In the genomic region with DNA sequence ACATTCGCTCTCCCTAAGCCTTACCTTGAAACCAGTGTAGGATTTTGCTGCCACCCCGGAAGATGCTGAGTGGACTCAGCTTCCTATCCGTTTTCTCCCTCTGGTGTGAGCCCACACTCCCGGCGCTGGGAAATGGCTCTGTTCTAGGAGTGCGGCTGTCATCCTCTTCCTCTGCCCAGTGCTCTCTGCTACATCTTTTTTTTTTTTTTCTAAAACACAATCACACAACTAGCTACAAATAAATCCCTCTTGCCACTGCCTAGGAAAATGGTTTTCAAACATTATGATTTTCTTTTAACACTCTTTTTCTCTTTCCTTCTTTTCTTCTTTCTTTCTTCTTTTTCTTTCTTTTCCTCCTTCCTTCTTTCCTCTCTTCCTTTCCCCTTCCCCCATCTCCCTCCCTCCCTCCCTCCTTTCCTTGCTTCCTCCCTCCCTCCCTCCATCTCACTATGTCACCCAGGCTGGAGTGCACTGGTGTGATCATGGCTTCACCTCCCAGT, we compare ENCODE assay signal across 11 cellular contexts. TPM values are rescaled to one million over a fixed set of nuclear protein-coding genes. Genes with fewer than 3 reads are reported as not detected.
DNase-seq lines count a peak whose midpoint lies in the region; ATAC-seq and TF ChIP-seq lines count a peak whose summit lies in the region.
"Had no signal": no experiment of that assay in that cellular context is flagged by ENCODE, and none has a peak within 500 bp of the region (broad histone marks: within the 10 kb centered on the region; RNA-seq: fewer than 3 reads in every experiment).

No MANE protein-coding gene starts in this region.

- H3K9me3 Mint-ChIP-seq in CD8-positive, alpha-beta memory T cell = no peaks in the 10 kb centered on the region
- H3K9me3 Mint-ChIP-seq in endodermal cell (no peaks in the 10 kb centered on the region), nephron progenitor cell (no peaks in the 10 kb centered on the region)

- H3K27ac ChIP-seq in CD8-positive, alpha-beta memory T cell (ENCODE audit: low read depth, low read length) = peak overlapping the region; percentile 32
- H3K27ac ChIP-seq in IMR-90 (ENCODE audit: insufficient read depth, low read length) = no peak overlapping the region
- no peak overlapping the region for H3K27ac ChIP-seq in endodermal cell (ENCODE audit: low read depth, low read length)
- H3K27ac ChIP-seq in mammary epithelial cell (ENCODE audit: insufficient read depth, low read depth, low read length) = no peak overlapping the region
- H3K27ac ChIP-seq: epithelial cell of prostate had no signal

- H2BK120ac ChIP-seq in IMR-90 (ENCODE audit: low read depth, low read length) = peak overlapping the region; percentile 67; the same call in 1 of the 2 replicates

- H3K4me1 Mint-ChIP-seq in CD8-positive, alpha-beta memory T cell = peaks cover 14 to 58% (median 28%) of the 10 kb centered on the region in 3 donors
- H3K4me1 Mint-ChIP-seq in endodermal cell (peaks cover 14% of the 10 kb centered on the region), nephron progenitor cell (peaks cover 14% of the 10 kb centered on the region)

- peak overlapping the region; percentile 76; the same call in 1 of the 2 replicates for H2AK5ac ChIP-seq in IMR-90 (ENCODE audit: low read depth, low read length)

- TF ChIP-seq POLR2A in IMR-90 (IDR thresholded peaks at IDR 0.05; ENCODE audit: low read depth, low read length) = no peak

- in situ Hi-C loops in IMR-90 (cut with MboI; ENCODE audit: low sequenced_read_pairs) (no loop called here), mammary epithelial cell (cut with MboI; ENCODE audit: low sequenced_read_pairs in 2 of 2) (no loop called here)

- H3K4ac ChIP-seq in IMR-90 (ENCODE audit: low read depth, low read length) = no peak overlapping the region; the same call in 1 of the 2 replicates

- H3K79me2 ChIP-seq in mammary epithelial cell (ENCODE audit: insufficient read depth, low read length) = no peaks in the 10 kb centered on the region

- H3K36me3 Mint-ChIP-seq in CD8-positive, alpha-beta memory T cell = peaks cover 0 to 10% (median 2%) of the 10 kb centered on the region in 3 donors
- peaks cover 5% of the 10 kb centered on the region for H3K36me3 Mint-ChIP-seq in endodermal cell (ENCODE audit: low read depth)
- peaks cover 5% of the 10 kb centered on the region for H3K36me3 Mint-ChIP-seq in nephron progenitor cell (ENCODE audit: low read depth)

- H2BK5ac ChIP-seq in IMR-90 (ENCODE audit: low read depth, low read length, poor library complexity, severe bottlenecking) = no peak overlapping the region

- H2AK9ac ChIP-seq in IMR-90 (replicated peaks; ENCODE audit: low read depth, low read length, poor library complexity) = no peak overlapping the region

- no peak overlapping the region for H4K91ac ChIP-seq in IMR-90 (ENCODE audit: insufficient read depth, low read depth, low read length)

- TF ChIP-seq RAD21 in IMR-90 (IDR thresholded peaks at IDR 0.05; ENCODE audit: low read length) = no peak

- H3K4me1 ChIP-seq in CD8-positive, alpha-beta memory T cell (ENCODE audit: insufficient read depth, low read length) = peaks cover 20% of the 10 kb centered on the region
- H3K4me1 ChIP-seq in IMR-90 (ENCODE audit: control insufficient read depth, insufficient read depth, low read length) = peaks cover 14% of the 10 kb centered on the region
- H3K4me1 ChIP-seq in endodermal cell (ENCODE audit: control insufficient read depth, insufficient read depth, low read length) = no peaks in the 10 kb centered on the region
- H3K4me1 ChIP-seq in mammary epithelial cell (ENCODE audit: insufficient read depth, low read length) = peaks cover 23% of the 10 kb centered on the region

- no peak overlapping the region for H2AFZ ChIP-seq in IMR-90 (replicated peaks; ENCODE audit: low read length, poor library complexity)
- no peak overlapping the region for H2AFZ ChIP-seq in mammary epithelial cell (ENCODE audit: low read depth, low read length)

- BruUV-seq in IMR-90 (replicated peaks; lab: Mats Ljungman, UMichigan) (no TSS peak), mammary epithelial cell (replicated peaks; lab: Mats Ljungman, UMichigan) (no TSS peak)

- H3K4me2 ChIP-seq in IMR-90 (ENCODE audit: low read depth, low read length) (no peak overlapping the region), mammary epithelial cell (ENCODE audit: insufficient read depth, low read depth, low read length) (no peak overlapping the region)

- no peaks in the 10 kb centered on the region for H3K9me3 ChIP-seq in CD8-positive, alpha-beta memory T cell (ENCODE audit: low read length)
- H3K9me3 ChIP-seq in IMR-90 (ENCODE audit: control insufficient read depth, insufficient read depth, low read length) = no peaks in the 10 kb centered on the region
- no peaks in the 10 kb centered on the region for H3K9me3 ChIP-seq in endodermal cell (ENCODE audit: control insufficient read depth, low read length)
- no peaks in the 10 kb centered on the region for H3K9me3 ChIP-seq in mammary epithelial cell (replicated peaks; ENCODE audit: insufficient read depth, low read length)

- H3K79me1 ChIP-seq in IMR-90 (ENCODE audit: low read depth in 1 of 2, low read length in 2 of 2) = no peaks in the 10 kb centered on the region

- TF ChIP-seq CTCF in IMR-90 (conservative IDR thresholded peaks at IDR 0.05; ENCODE audit: low read depth, low read length) (no peak), endodermal cell (conservative IDR thresholded peaks at IDR 0.05) (no peak), nephron progenitor cell (IDR thresholded peaks at IDR 0.05) (no peak), mammary epithelial cell (conservative IDR thresholded peaks at IDR 0.05 in 1 of 2, IDR thresholded peaks at IDR 0.05 in 1 of 2; ENCODE audit: extremely low read depth in 1 of 2, insufficient read depth in 1 of 2, low read depth in 1 of 2, low read length in 2 of 2) (no peak)

- H3K27me3 Mint-ChIP-seq in CD8-positive, alpha-beta memory T cell = peaks cover 0 to 1% of the 10 kb centered on the region in 2 donors
- H3K27me3 Mint-ChIP-seq in endodermal cell (ENCODE audit: insufficient read depth) (no peaks in the 10 kb centered on the region), nephron progenitor cell (ENCODE audit: low read depth, poor library complexity) (peaks cover 7% of the 10 kb centered on the region)

- DNase-seq in CD8-positive, alpha-beta memory T cell = no peak
- DNase-seq in IMR-90 (no peak), endodermal cell (no peak), nephron progenitor cell (no peak), DMS53 (lab: John Stamatoyannopoulos, UW) (no peak), hippocampal formation (lab: John Stamatoyannopoulos, UW) (no peak), mammary epithelial cell (no peak), occipital lobe (lab: John Stamatoyannopoulos, UW) (no peak)
- DNase-seq: activated CD8-positive, alpha-beta memory T cell treated with anti-CD3 and anti-CD28 coated beads, Interleukin-2, amount 50 U/mL, for 4 hours; NCI-H187 had no signal

- H3K27me3 ChIP-seq in CD8-positive, alpha-beta memory T cell (ENCODE audit: insufficient read depth, low read length, poor library complexity, severe bottlenecking) = no peaks in the 10 kb centered on the region
- H3K27me3 ChIP-seq in IMR-90 (ENCODE audit: control insufficient read depth, insufficient read depth, low read length) = no peaks in the 10 kb centered on the region
- H3K27me3 ChIP-seq in endodermal cell (ENCODE audit: control insufficient read depth, insufficient read depth, low read length, poor library complexity, severe bottlenecking) = no peaks in the 10 kb centered on the region
- H3K27me3 ChIP-seq in mammary epithelial cell (ENCODE audit: insufficient read depth, low read length) = no peaks in the 10 kb centered on the region

- no peak overlapping the region for H3K23ac ChIP-seq in IMR-90 (ENCODE audit: low read depth, low read length)

- no peak overlapping the region for H3K4me3 ChIP-seq in CD8-positive, alpha-beta memory T cell (ENCODE audit: low read length)
- H3K4me3 ChIP-seq in IMR-90 (ENCODE audit: insufficient read depth, low read depth, low read length) = no peak overlapping the region
- H3K4me3 ChIP-seq in endodermal cell (ENCODE audit: low read length) = no peak overlapping the region
- H3K4me3 ChIP-seq in mammary epithelial cell (replicated peaks in 1 of 3; ENCODE audit: insufficient read depth in 1 of 3, low read depth in 2 of 3, low read length in 3 of 3) = no peak overlapping the region

- no peak overlapping the region for H2BK15ac ChIP-seq in IMR-90 (ENCODE audit: low read depth, low read length)

- H4K5ac ChIP-seq in IMR-90 (ENCODE audit: low read depth, low read length) = no peak overlapping the region

- peak overlapping the region in 5 of 7 donors; percentile 47 to 88 (median 63) for H3K4me3 Mint-ChIP-seq in CD8-positive, alpha-beta memory T cell
- H3K4me3 Mint-ChIP-seq in endodermal cell (peak overlapping the region; percentile 34), nephron progenitor cell (peak overlapping the region; percentile 31)

- H3K36me3 ChIP-seq in CD8-positive, alpha-beta memory T cell (ENCODE audit: insufficient read depth, low read length) = no peaks in the 10 kb centered on the region
- no peaks in the 10 kb centered on the region for H3K36me3 ChIP-seq in IMR-90 (ENCODE audit: control insufficient read depth, insufficient read depth, low read length)
- peaks cover 5% of the 10 kb centered on the region for H3K36me3 ChIP-seq in endodermal cell (ENCODE audit: control insufficient read depth, insufficient read depth, low read length)
- no peaks in the 10 kb centered on the region for H3K36me3 ChIP-seq in mammary epithelial cell (ENCODE audit: insufficient read depth, low read length)

- no peaks in the 10 kb centered on the region for H4K20me1 ChIP-seq in IMR-90 (ENCODE audit: insufficient read depth, low read length)
- H4K20me1 ChIP-seq in mammary epithelial cell (ENCODE audit: insufficient read depth, low read length) = no peaks in the 10 kb centered on the region

- intact Hi-C loops in IMR-90 (cut with micrococcal nuclease) = no loop called here
- intact Hi-C loops in mammary epithelial cell (cut with micrococcal nuclease) = no loop called here

- H3K27ac Mint-ChIP-seq in CD8-positive, alpha-beta memory T cell = peak overlapping the region in 5 of 8 donors; percentile 26 to 82 (median 39)
- no peak overlapping the region for H3K27ac Mint-ChIP-seq in endodermal cell
- no peak overlapping the region for H3K27ac Mint-ChIP-seq in nephron progenitor cell

- no peak overlapping the region for H4K8ac ChIP-seq in IMR-90 (ENCODE audit: low read depth in 2 of 2, low read length in 2 of 2)

- H3K14ac ChIP-seq in IMR-90 (replicated peaks; ENCODE audit: low read depth, low read length) = no peak overlapping the region

- ATAC-seq in IMR-90 (ENCODE audit: low read depth) = no peak

- no peak overlapping the region for H3K56ac ChIP-seq in IMR-90 (ENCODE audit: extremely low read depth, insufficient read depth, low read length)

- POLR2A ChIA-PET in CD8-positive, alpha-beta memory T cell (lab: Charles Lee) = interaction anchor here (1.1 to 1.9 kb wide), 2 partner anchors 12 to 27 kb away, joined by 3 to 8 read pairs; no protein-coding TSS in a partner anchor
- POLR2A ChIA-PET in IMR-90 (lab: Charles Lee; ENCODE audit: unreplicated experiment) = no interaction called here

- H2BK20ac ChIP-seq in IMR-90 (ENCODE audit: low read depth, low read length) = no peak overlapping the region; the same call in 1 of the 2 replicates

- CTCF ChIA-PET in CD8-positive, alpha-beta memory T cell (lab: Charles Lee) = interaction anchor here (0.6 to 1.4 kb wide), 3 partner anchors 25 to 202 kb away, joined by 3 read pairs; no protein-coding TSS in a partner anchor
- CTCF ChIA-PET in IMR-90 (lab: Yijun Ruan, JAX) (no interaction called here), mammary epithelial cell (lab: Charles Lee; ENCODE audit: low non-redundant PET) (no interaction called here)

- H3K9ac ChIP-seq in IMR-90 (ENCODE audit: low read depth, low read length) (no peak overlapping the region), endodermal cell (ENCODE audit: extremely low read depth, low read length, poor library complexity, severe bottlenecking) (no peak overlapping the region), mammary epithelial cell (ENCODE audit: insufficient read depth, low read length) (no peak overlapping the region)

- WGBS in IMR-90 (ENCODE audit: extremely low coverage in 2 of 2, insufficient read length in 1 of 2), 2 experiments = 82% methylated on average over 5 of the region's 6 CpGs; no CpG with 5 or more reads in 1 of the 2 experiments
- WGBS in endodermal cell (ENCODE audit: insufficient coverage in 1 of 2, insufficient read length in 1 of 2), 2 experiments = 83 to 91% methylated on average over 6 of the region's 6 CpGs
- WGBS in mammary epithelial cell (ENCODE audit: low coverage, missing lambda C conversion rate) = 100% methylated on average over 6 of the region's 6 CpGs

- dilution Hi-C loops in IMR-90 (cut with HindIII; ENCODE audit: low sequenced_read_pairs, unreplicated experiment) = no loop called here
- dilution Hi-C loops in mammary epithelial cell (cut with HindIII; ENCODE audit: low sequenced_read_pairs) = no loop called here

- H3K18ac ChIP-seq in IMR-90 (ENCODE audit: low read depth, low read length) = no peak overlapping the region

- H3K9me1 ChIP-seq in IMR-90 (ENCODE audit: insufficient read depth, low read length) = peaks cover 11% of the 10 kb centered on the region

RNA-seq across cellular contexts. Expression of gene NMT2, which starts 27.9 kb away (rescaled TPM):
- 10 to 100 TPM; 16.1 to 16.8 TPM for total RNA-seq in CD8-positive, alpha-beta memory T cell
- 36.6 TPM for polyA plus RNA-seq in CD8-positive, alpha-beta memory T cell
- total RNA-seq in IMR-90 (2012; rRNA removed) (41.0 and 51.9 TPM in 2 replicates), endodermal cell (10 to 100 TPM; 21.7 to 21.9 TPM), mammary epithelial cell (10 to 100 TPM; 12.5 to 15.3 TPM), occipital lobe (57.1 TPM)
- polyA plus RNA-seq in IMR-90 (2012; rRNA removed) (15.5 and 18.7 TPM in 2 replicates), mammary epithelial cell (8.0 TPM)
- polyA plus RNA-seq in IMR-90 (2012; cell fraction: cytosol; rRNA removed) = 5.5 and 9.5 TPM in 2 replicates
- 6.7 and 28.2 TPM in 2 replicates for polyA plus RNA-seq in IMR-90 (2012; cell fraction: nucleus; rRNA removed; ENCODE audit: low replicate concordance)
- 22.0 TPM for polyA plus RNA-seq in endodermal cell (2013, experiment 1 of 2)
- polyA plus RNA-seq in endodermal cell (2013, experiment 2 of 2) = 25.1 TPM
- polyA minus RNA-seq in mammary epithelial cell = 11.3 TPM

Comparison
In these comparisons a context has a peak if more than half of its experiments do, and no peak if none do; other contexts are left out.
1. H3K27ac Mint-ChIP-seq: peak in CD8-positive, alpha-beta memory T cell (5 of 8); none in endodermal cell (single experiment) and nephron progenitor cell (single experiment).
2. Peak in every context shown above with its lines, with median percentiles within 50 percentile points of each other: H3K4me3 Mint-ChIP-seq.